ENCODE assay signal across 17 cellular contexts in genomic region chr4:40949701-40950100, GRCh38.
A peak's percentile ranks its signal among the peaks of the same experiment; 100 is the strongest.
DNase-seq lines count a peak whose midpoint lies in the region; ATAC-seq and TF ChIP-seq lines count a peak whose summit lies in the region.
"Had no signal": no experiment of that assay in that cellular context is flagged by ENCODE, and none has a peak within 500 bp of the region (broad histone marks: within the 10 kb centered on the region; RNA-seq: fewer than 3 reads in every experiment).

No MANE protein-coding gene starts in this region.

- H3K4me1 ChIP-seq in ascending aorta (peaks cover 15 to 40% of the 10 kb centered on the region in 2 donors), thoracic aorta (ENCODE audit: control insufficient read depth in 1 of 2, low read depth in 2 of 2) (peaks cover 28 to 55% of the 10 kb centered on the region in 2 donors)

- H3K27ac ChIP-seq in ascending aorta = peak overlapping the region; percentile 83 to 95
- peak overlapping the region; percentile 56 to 64 for H3K27ac ChIP-seq in thoracic aorta
- H3K27ac ChIP-seq: PC-9 had no signal

- no peaks in the 10 kb centered on the region for H3K27me3 Mint-ChIP-seq in chondrocyte (ENCODE audit: low read depth)
- H3K27me3 Mint-ChIP-seq: CD4-positive, CD25-positive, alpha-beta regulatory T cell had no signal

- peak overlapping the region; percentile 31 to 53 for H3K4me3 ChIP-seq in ascending aorta
- H3K4me3 ChIP-seq in thoracic aorta = peak overlapping the region; percentile 58
- H3K4me3 ChIP-seq: PC-9 had no signal

- ATAC-seq in thoracic aorta (ENCODE audit: insufficient number of reproducible peaks, low FRiP score, low read depth) (no peak), HG03439 (IDR thresholded peaks at IDR 0.05; ENCODE audit: unreplicated experiment) (no peak)

- DNase-seq in ascending aorta (ENCODE audit: low spot score in 2 of 2) (no peak), chondrocyte (ENCODE audit: low spot score) (no peak), hepatic stellate cell (ENCODE audit: low spot score) (peak; percentile 61), thoracic aorta (ENCODE audit: low spot score) (no peak), NCI-H2227 (lab: John Stamatoyannopoulos, UW; ENCODE audit: unreplicated experiment) (no peak)
- no peak for DNase-seq in effector CD8-positive, alpha-beta T cell (lab: John Stamatoyannopoulos, UW)
- DNase-seq: CD4-positive, CD25-positive, alpha-beta regulatory T cell; DMS 273 treated with DMSO at 0.1 percent for 48 hours; DMS79 treated with DMSO at 0.1 percent for 48 hours; Kasumi-1; NCI-H1417 treated with DMSO at 0.1 percent for 48 hours; NCI-H187 treated with DMSO at 0.1 percent for 48 hours; NCI-H2107; PC-9; RPMI8226; SIG-M5 had no signal

- TF ChIP-seq CTCF in ascending aorta (IDR thresholded peaks at IDR 0.05) = no peak
- no peak for TF ChIP-seq CTCF in chondrocyte (IDR thresholded peaks at IDR 0.05)
- TF ChIP-seq CTCF in thoracic aorta (IDR thresholded peaks at IDR 0.05) = no peak

- H3K27ac Mint-ChIP-seq in chondrocyte (ENCODE audit: unreplicated experiment) = peak overlapping the region; percentile 77
- H3K27ac Mint-ChIP-seq: CD4-positive, CD25-positive, alpha-beta regulatory T cell had no signal

- peaks cover 61% of the 10 kb centered on the region for H3K4me1 Mint-ChIP-seq in chondrocyte (ENCODE audit: low read depth)
- H3K4me1 Mint-ChIP-seq: CD4-positive, CD25-positive, alpha-beta regulatory T cell had no signal

- H3K27me3 ChIP-seq in ascending aorta (no peaks in the 10 kb centered on the region), thoracic aorta (replicated peaks; ENCODE audit: insufficient read depth) (no peaks in the 10 kb centered on the region)

- no peak overlapping the region for H3K4me3 Mint-ChIP-seq in chondrocyte (ENCODE audit: unreplicated experiment)
- H3K4me3 Mint-ChIP-seq: CD4-positive, CD25-positive, alpha-beta regulatory T cell had no signal

- peaks cover 1% of the 10 kb centered on the region for H3K36me3 Mint-ChIP-seq in chondrocyte (ENCODE audit: low read depth)
- H3K36me3 Mint-ChIP-seq: CD4-positive, CD25-positive, alpha-beta regulatory T cell had no signal

- no peaks in the 10 kb centered on the region for H3K9me3 Mint-ChIP-seq in chondrocyte (ENCODE audit: low read depth)
- H3K9me3 Mint-ChIP-seq: CD4-positive, CD25-positive, alpha-beta regulatory T cell had no signal

- H3K36me3 ChIP-seq in ascending aorta (no peaks in the 10 kb centered on the region), thoracic aorta (no peaks in the 10 kb centered on the region)

- H3K9me3 ChIP-seq in ascending aorta (no peaks in the 10 kb centered on the region), thoracic aorta (no peaks in the 10 kb centered on the region)

- intact Hi-C loops in ascending aorta (cut with DNase I) = no loop called here
